In genomic region chr14:104290058-104290667, GRCh38 we compare ENCODE assay signal across 21 cellular contexts.
A peak's percentile ranks its signal among the peaks of the same experiment; 100 is the strongest.
DNase-seq lines count a peak whose midpoint lies in the region; TF ChIP-seq lines count a peak whose summit lies in the region.
"Had no signal": no experiment of that assay in that cellular context is flagged by ENCODE, and none has a peak within 500 bp of the region (broad histone marks: within the 10 kb centered on the region; RNA-seq: fewer than 3 reads in every experiment).

No MANE protein-coding gene starts in this region.

- H3K27ac Mint-ChIP-seq in neural progenitor cell = peak overlapping the region; percentile 60
- H3K27ac Mint-ChIP-seq: activated CD4-positive, alpha-beta memory T cell treated with anti-CD3 and anti-CD28 coated beads, Interleukin-2, amount 10 ng/mL, durations not matched to agents 7 days and 5 days; activated naive CD4-positive, alpha-beta T cell treated with anti-CD3 and anti-CD28 coated beads, Interleukin-2, amount 50 U/mL, for 72 hours; naive thymus-derived CD8-positive, alpha-beta T cell had no signal

- H4K20me1 ChIP-seq in neural progenitor cell (ENCODE audit: low read depth) = no peaks in the 10 kb centered on the region

- no peaks in the 10 kb centered on the region for H3K36me3 ChIP-seq in HEK293 (ENCODE audit: control insufficient read depth in 2 of 2, insufficient read depth in 1 of 2, low read length in 2 of 2)
- no peaks in the 10 kb centered on the region for H3K36me3 ChIP-seq in left ventricle myocardium inferior
- H3K36me3 ChIP-seq in neural progenitor cell = no peaks in the 10 kb centered on the region
- H3K36me3 ChIP-seq in spleen = no peaks in the 10 kb centered on the region
- H3K36me3 ChIP-seq: uterus had no signal

- H3K4me3 Mint-ChIP-seq in neural progenitor cell = peak overlapping the region; percentile 50
- H3K4me3 Mint-ChIP-seq: activated CD4-positive, alpha-beta memory T cell treated with anti-CD3 and anti-CD28 coated beads, Interleukin-2, amount 10 ng/mL, durations not matched to agents 7 days and 5 days; naive thymus-derived CD8-positive, alpha-beta T cell had no signal

- DNase-seq in D341Med (ENCODE audit: low spot score) (peak; percentile 18), left ventricle myocardium inferior (peak; percentile 6), neural progenitor cell (ENCODE audit: low spot score) (no peak), spleen (no peak), DMS79 treated with DMSO at 0.1 percent for 48 hours (lab: John Stamatoyannopoulos, UW) (no peak), DMS53 treated with DMSO at 0.1 percent for 48 hours (lab: John Stamatoyannopoulos, UW; ENCODE audit: unreplicated experiment) (no peak)
- DNase-seq: activated CD4-positive, alpha-beta memory T cell treated with anti-CD3 and anti-CD28 coated beads, Interleukin-2, amount 10 ng/mL, durations not matched to agents 7 days and 5 days; activated T-cell treated with anti-CD3 and anti-CD28 coated beads for 4 hours; DMS 273 treated with DMSO at 0.1 percent for 48 hours; effector memory CD4-positive, alpha-beta T cell; foreskin melanocyte; NCI-H1436 treated with DMSO at 0.1 percent for 48 hours; NCI-H524 treated with DMSO at 0.1 percent for 48 hours; substantia nigra; uterus had no signal

- H3K4me3 ChIP-seq in HEK293 (ENCODE audit: low read depth, low read length) = no peak overlapping the region
- no peak overlapping the region for H3K4me3 ChIP-seq in left ventricle myocardium inferior
- no peak overlapping the region for H3K4me3 ChIP-seq in neural progenitor cell
- H3K4me3 ChIP-seq in spleen = no peak overlapping the region
- H3K4me3 ChIP-seq: SK-N-MC, uterus had no signal

- H3K36me3 Mint-ChIP-seq in neural progenitor cell = no peaks in the 10 kb centered on the region
- H3K36me3 Mint-ChIP-seq: activated naive CD4-positive, alpha-beta T cell treated with anti-CD3 and anti-CD28 coated beads, Interleukin-2, amount 50 U/mL, for 72 hours; naive thymus-derived CD8-positive, alpha-beta T cell had no signal

- H2AFZ ChIP-seq in neural progenitor cell (replicated peaks) = no peak overlapping the region
- H2AFZ ChIP-seq: parathyroid adenoma had no signal

- H3F3A ChIP-seq in neural progenitor cell (ENCODE audit: low read depth) = peaks cover 16% of the 10 kb centered on the region

- no peak overlapping the region for H3K4me2 ChIP-seq in neural progenitor cell
- H3K4me2 ChIP-seq: KMS-11 had no signal

- H3K27ac ChIP-seq in HEK293 (ENCODE audit: extremely low read depth, low read depth, low read length) (no peak overlapping the region), left ventricle myocardium inferior (replicated peaks) (no peak overlapping the region), neural progenitor cell (no peak overlapping the region), spleen (no peak overlapping the region)
- H3K27ac ChIP-seq: KMS-11, parathyroid adenoma, SK-N-MC, uterus had no signal

- H3K4me1 Mint-ChIP-seq in neural progenitor cell = peaks cover 47% of the 10 kb centered on the region
- H3K4me1 Mint-ChIP-seq: activated CD4-positive, alpha-beta memory T cell treated with anti-CD3 and anti-CD28 coated beads, Interleukin-2, amount 10 ng/mL, durations not matched to agents 7 days and 5 days had no signal

- no peaks in the 10 kb centered on the region for H3K9me3 ChIP-seq in HEK293 (ENCODE audit: control insufficient read depth, insufficient read depth, low read depth, low read length)
- no peaks in the 10 kb centered on the region for H3K9me3 ChIP-seq in left ventricle myocardium inferior (replicated peaks)
- H3K9me3 ChIP-seq in neural progenitor cell (ENCODE audit: low read depth) = no peaks in the 10 kb centered on the region
- H3K9me3 ChIP-seq in spleen = no peaks in the 10 kb centered on the region
- H3K9me3 ChIP-seq: uterus had no signal

- H3K4me1 ChIP-seq in HEK293 (ENCODE audit: control insufficient read depth, insufficient read depth, low read length) (no peaks in the 10 kb centered on the region), left ventricle myocardium inferior (peaks cover 3% of the 10 kb centered on the region), neural progenitor cell (peaks cover 16% of the 10 kb centered on the region), spleen (peaks cover 0 to 20% (median 5%) of the 10 kb centered on the region in 6 donors)
- H3K4me1 ChIP-seq: parathyroid adenoma, uterus had no signal

- H3K27me3 Mint-ChIP-seq in neural progenitor cell (ENCODE audit: insufficient read depth, low read depth) = peaks cover 28% of the 10 kb centered on the region
- H3K27me3 Mint-ChIP-seq: activated CD4-positive, alpha-beta memory T cell treated with anti-CD3 and anti-CD28 coated beads, Interleukin-2, amount 10 ng/mL, durations not matched to agents 7 days and 5 days had no signal

- POLR2A ChIA-PET in HEK293 (lab: Yijun Ruan, JAX) = no interaction called here

- 70 to 81% (median 79%) methylated on average over 14 of the region's 14 CpGs for WGBS in spleen, 5 donors

- TF ChIP-seq POLR2A in spleen (IDR thresholded peaks at IDR 0.05) = no peak

- TF ChIP-seq CTCF in HEK293 (tag by site-specific recombination; IDR thresholded peaks at IDR 0.05) (no peak), left ventricle myocardium inferior (IDR thresholded peaks at IDR 0.05; ENCODE audit: borderline replicate concordance) (no peak), neural progenitor cell (IDR thresholded peaks at IDR 0.05) (no peak), spleen (IDR thresholded peaks at IDR 0.05 in 8 of 11, conservative IDR thresholded peaks at IDR 0.05 in 3 of 11) (no peak)

- peaks cover 5% of the 10 kb centered on the region for H3K9me3 Mint-ChIP-seq in neural progenitor cell

- no peaks in the 10 kb centered on the region for H3K79me2 ChIP-seq in neural progenitor cell (ENCODE audit: low read depth)
- H3K79me2 ChIP-seq: parathyroid adenoma had no signal

- CTCF ChIA-PET in HEK293 (lab: Yijun Ruan, JAX) = no interaction called here

- no peak overlapping the region for H3K9ac ChIP-seq in neural progenitor cell
- H3K9ac ChIP-seq: KMS-11, parathyroid adenoma had no signal

- intact Hi-C loops in left ventricle myocardium inferior (cut with micrococcal nuclease) (no loop called here), spleen (cut with DNase I; ENCODE audit: low total_unique reads) (no loop called here)

- H3K27me3 ChIP-seq in left ventricle myocardium inferior (ENCODE audit: low read depth) (peaks cover 44% of the 10 kb centered on the region), neural progenitor cell (no peaks in the 10 kb centered on the region), spleen (replicated peaks in 1 of 7) (peaks cover 0 to 39% (median 6%) of the 10 kb centered on the region in 7 donors)
- H3K27me3 ChIP-seq: uterus had no signal

TF ChIP-seq in HEK293, 187 proteins besides CTCF, POLR2A, EP300 and RAD21:
- TF ChIP-seq ZNF221 (tag by site-specific recombination; IDR thresholded peaks at IDR 0.05; ENCODE audit: borderline replicate concordance) (no peak), ZBTB26 (tag by site-specific recombination; optimal IDR thresholded peaks at IDR 0.05) (no peak), ZNF623 (tag by site-specific recombination; IDR thresholded peaks at IDR 0.05) (peak; percentile 88)

Comparison
In these comparisons a context has a peak if more than half of its experiments do, and no peak if none do; other contexts are left out.
1. DNase-seq: peak in D341Med (single experiment) and left ventricle myocardium inferior (single experiment); none in neural progenitor cell (single experiment), spleen (single experiment), DMS79 treated with DMSO at 0.1 percent for 48 hours (single experiment) and DMS53 treated with DMSO at 0.1 percent for 48 hours (single experiment).